ENCODE assay signal across 8 cellular contexts in genomic region chr14:50762001-50762930, GRCh38.
DNase-seq lines count a peak whose midpoint lies in the region; ATAC-seq and TF ChIP-seq lines count a peak whose summit lies in the region.

No MANE protein-coding gene starts in this region.

- H3K36me3 Mint-ChIP-seq in endothelial cell (ENCODE audit: low read depth, unreplicated experiment): peaks cover 42% of the 10 kb centered on the region

- no peaks in the 10 kb centered on the region for H3K9me3 Mint-ChIP-seq in endothelial cell (ENCODE audit: unreplicated experiment)

- H3K36me3 ChIP-seq in ACC112 (ENCODE audit: insufficient read depth, low read length) (peaks cover 10% of the 10 kb centered on the region; the same call in 1 of the 2 replicates), brain microvascular endothelial cell (replicated peaks) (peaks cover 8% of the 10 kb centered on the region)

- H3K27me3 ChIP-seq in ACC112 (ENCODE audit: insufficient read depth, low read length) (no peaks in the 10 kb centered on the region), brain microvascular endothelial cell (replicated peaks) (no peaks in the 10 kb centered on the region)

- H3K27ac ChIP-seq in ACC112 (ENCODE audit: low read depth, low read length) (peak overlapping the region; percentile 92), brain microvascular endothelial cell (peak overlapping the region; percentile 95)

- peaks cover 37% of the 10 kb centered on the region for H3K4me1 ChIP-seq in ACC112 (ENCODE audit: control insufficient read depth, insufficient read depth, low read length, unreplicated experiment)

- no peak overlapping the region for H3K4me3 Mint-ChIP-seq in endothelial cell (ENCODE audit: unreplicated experiment)

- H3K27me3 Mint-ChIP-seq in endothelial cell (ENCODE audit: unreplicated experiment): no peaks in the 10 kb centered on the region

- in situ Hi-C loops in brain microvascular endothelial cell (cut with HindIII; ENCODE audit: low pct_ligation_motif_present, low sequenced_read_pairs): no loop called here

- H3K4me3 ChIP-seq in ACC112 (ENCODE audit: low read depth, low read length): peak overlapping the region; percentile 37; the same call in 1 of the 2 replicates
- no peak overlapping the region for H3K4me3 ChIP-seq in brain microvascular endothelial cell (ENCODE audit: low read depth, low read length)

- H2AFZ ChIP-seq in ACC112 (ENCODE audit: low read length, unreplicated experiment): no peak overlapping the region

- DNase-seq in brain microvascular endothelial cell (peak; percentile 89), KG1 (lab: John Stamatoyannopoulos, UW) (no peak), endothelial cell (ENCODE audit: low spot score) (no peak), NCI-H1417 (lab: John Stamatoyannopoulos, UW) (no peak)
- peak; percentile 60 for DNase-seq in stimulated activated CD8-positive, alpha-beta memory T cell treated with anti-CD3 and anti-CD28 coated beads, Interleukin-4, amount 100 ng/mL, for 48 hours

- no peak for TF ChIP-seq CTCF in brain microvascular endothelial cell (IDR thresholded peaks at IDR 0.05; ENCODE audit: low read depth, low read length, missing control alignments)
- no peak for TF ChIP-seq CTCF in endothelial cell (IDR thresholded peaks at IDR 0.05; ENCODE audit: unreplicated experiment)

- H3K27ac Mint-ChIP-seq in endothelial cell (ENCODE audit: unreplicated experiment): no peak overlapping the region

- ATAC-seq in GM19043 (IDR thresholded peaks at IDR 0.05; ENCODE audit: low read depth, unreplicated experiment) (peak; percentile 85), HG03354 (IDR thresholded peaks at IDR 0.05; ENCODE audit: poor library complexity, severe bottlenecking, unreplicated experiment) (peak; percentile 79)

- H3K79me2 ChIP-seq in ACC112 (ENCODE audit: control insufficient read depth, insufficient read depth, low read length, unreplicated experiment): no peaks in the 10 kb centered on the region

- H3K4me1 Mint-ChIP-seq in endothelial cell (ENCODE audit: unreplicated experiment): no peaks in the 10 kb centered on the region

Comparison
In these comparisons a context has a peak if more than half of its experiments do, and no peak if none do; other contexts are left out.
1. DNase-seq: peak in brain microvascular endothelial cell (single experiment) and stimulated activated CD8-positive, alpha-beta memory T cell treated with anti-CD3 and anti-CD28 coated beads, Interleukin-4, amount 100 ng/mL, for 48 hours (single experiment); none in KG1 (single experiment), endothelial cell (single experiment) and NCI-H1417 (0 of 3).